In genomic region chr2:56082665-56083064, GRCh38 we compare ENCODE assay signal across 4 cellular contexts.
"Had no signal": no experiment of that assay in that cellular context is flagged by ENCODE, and none has a peak within 500 bp of the region (broad histone marks: within the 10 kb centered on the region; RNA-seq: fewer than 3 reads in every experiment).

No MANE protein-coding gene starts in this region.

- H3K27ac Mint-ChIP-seq: GM23338, H9 had no signal

- H3K4me3 Mint-ChIP-seq: GM23338, H9 had no signal

- H3K4me1 Mint-ChIP-seq: H9 had no signal

- H2AFZ ChIP-seq: GM23338 had no signal

- H3K4me2 ChIP-seq: GM23338 had no signal

- DNase-seq: H9, HCEC 1CT, IMR-90 had no signal

- ATAC-seq: GM23338 had no signal

- H3K4me3 ChIP-seq: GM23338 had no signal
